Comparison of ENCODE assay signal across 12 cellular contexts in the genomic region with DNA sequence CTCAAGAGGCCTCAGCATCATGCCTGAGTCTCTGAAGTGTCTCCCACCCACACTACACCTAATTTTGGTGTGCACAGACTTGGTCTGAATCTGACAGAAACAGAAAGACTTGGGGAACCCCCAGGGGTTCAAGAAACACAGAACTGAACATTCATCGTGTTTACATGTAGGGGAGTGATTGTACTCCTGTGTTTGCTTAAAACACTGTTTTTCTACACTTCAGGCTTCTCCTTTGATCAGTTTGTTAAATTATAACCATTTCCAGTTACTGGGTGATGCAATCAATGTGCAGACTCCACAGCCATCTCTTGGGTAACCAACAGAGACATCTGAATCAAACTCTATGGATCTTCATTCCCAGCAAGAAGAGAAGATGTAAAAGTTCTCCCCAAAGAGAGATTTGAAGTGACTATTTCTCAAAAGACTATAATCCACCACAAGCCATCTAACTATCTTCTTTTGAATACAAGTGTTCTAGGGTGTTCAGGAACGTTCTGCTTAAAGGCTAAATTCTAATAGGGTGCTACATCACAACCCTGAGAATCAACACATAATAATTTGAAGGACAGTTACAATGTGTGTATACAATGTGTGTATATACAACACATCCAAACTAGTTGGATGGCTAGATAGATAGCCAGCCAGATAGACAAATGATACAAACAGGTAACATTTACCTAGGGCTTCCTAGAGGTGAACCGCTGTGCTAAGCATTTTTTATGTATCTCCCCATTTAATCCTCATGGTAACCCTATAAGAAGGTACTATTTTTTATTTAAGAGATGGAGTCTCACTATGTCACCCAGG. TPM values are rescaled to one million over a fixed set of nuclear protein-coding genes. Genes with fewer than 3 reads are reported as not detected.
DNase-seq lines count a peak whose midpoint lies in the region; ATAC-seq, FAIRE-seq and TF ChIP-seq lines count a peak whose summit lies in the region.
"Had no signal": no experiment of that assay in that cellular context is flagged by ENCODE, and none has a peak within 500 bp of the region (broad histone marks: within the 10 kb centered on the region; RNA-seq: fewer than 3 reads in every experiment).

No MANE protein-coding gene starts in this region.

- ATAC-seq in HG02678 (IDR thresholded peaks at IDR 0.05; ENCODE audit: unreplicated experiment): peak; percentile 83

- H3K27ac Mint-ChIP-seq in activated CD4-positive, alpha-beta memory T cell treated with anti-CD3 and anti-CD28 coated beads for 36 hours: peak overlapping the region; percentile 92
- H3K27ac Mint-ChIP-seq in type B pancreatic cell: peak overlapping the region; percentile 25

- peaks cover 26% of the 10 kb centered on the region for H3K4me1 Mint-ChIP-seq in activated CD4-positive, alpha-beta memory T cell treated with anti-CD3 and anti-CD28 coated beads for 36 hours (ENCODE audit: low read depth)
- no peaks in the 10 kb centered on the region for H3K4me1 Mint-ChIP-seq in type B pancreatic cell (ENCODE audit: unreplicated experiment)

- POLR2A ChIA-PET in activated CD4-positive, alpha-beta memory T cell treated with anti-CD3 and anti-CD28 coated beads for 36 hours (lab: Charles Lee): no interaction called here

- intact Hi-C loops in activated CD4-positive, alpha-beta memory T cell treated with anti-CD3 and anti-CD28 coated beads for 36 hours (cut with micrococcal nuclease): loop anchor here (1.0 kb wide), 3 partner anchors 12 to 46 kb away; no protein-coding TSS in a partner anchor

- H3K36me3 Mint-ChIP-seq in activated CD4-positive, alpha-beta memory T cell treated with anti-CD3 and anti-CD28 coated beads for 36 hours: no peaks in the 10 kb centered on the region
- H3K36me3 Mint-ChIP-seq in type B pancreatic cell: no peaks in the 10 kb centered on the region

- no peak overlapping the region for H3K4me3 Mint-ChIP-seq in activated CD4-positive, alpha-beta memory T cell treated with anti-CD3 and anti-CD28 coated beads for 36 hours
- H3K4me3 Mint-ChIP-seq in type B pancreatic cell: no peak overlapping the region

- no peaks in the 10 kb centered on the region for H3K9me3 Mint-ChIP-seq in activated CD4-positive, alpha-beta memory T cell treated with anti-CD3 and anti-CD28 coated beads for 36 hours
- no peaks in the 10 kb centered on the region for H3K9me3 Mint-ChIP-seq in type B pancreatic cell

- FAIRE-seq in GM19239 (lab: Jason Lieb, UNC): no peak

- CTCF ChIA-PET in activated CD4-positive, alpha-beta memory T cell treated with anti-CD3 and anti-CD28 coated beads for 36 hours (lab: Charles Lee): interaction anchor here (1.6 to 3.0 kb wide), 2 partner anchors 15 kb away, joined by 7 to 22 read pairs; no protein-coding TSS in a partner anchor

- DNase-seq in stimulated activated CD4-positive, alpha-beta T cell treated with anti-CD3 and anti-CD28 coated beads, Interleukin-15, amount 100 ng/mL, for 24 hours: peak; percentile 24
- no peak for DNase-seq in stimulated activated CD4-positive, alpha-beta T cell treated with anti-CD3 and anti-CD28 coated beads, Interleukin-4, amount 100 ng/mL, for 4 hours
- DNase-seq in activated CD4-positive, alpha-beta memory T cell treated with anti-CD3 and anti-CD28 coated beads for 36 hours: peak; percentile 56
- DNase-seq in type B pancreatic cell (ENCODE audit: extremely low spot score, unreplicated experiment) (no peak), superior temporal gyrus (ENCODE audit: extremely low spot score) (no peak), NCI-H226 (no peak), GM19239 (ENCODE audit: insufficient read length, low spot score) (no peak)
- DNase-seq: cerebellar nuclear complex, head of caudate nucleus, NCI-H1436, testis had no signal

- TF ChIP-seq CTCF in type B pancreatic cell (conservative IDR thresholded peaks at IDR 0.05): no peak

- H3K27me3 Mint-ChIP-seq in activated CD4-positive, alpha-beta memory T cell treated with anti-CD3 and anti-CD28 coated beads for 36 hours: peaks cover 2% of the 10 kb centered on the region
- H3K27me3 Mint-ChIP-seq in type B pancreatic cell: no peaks in the 10 kb centered on the region

RNA-seq across cellular contexts. Expression of a gene that starts 34.2 kb away (rescaled TPM):
- 10 to 100 TPM in 1 of 2 experiments, 1 to 10 TPM in 1; 8.8 to 11.5 TPM for total RNA-seq in activated CD4-positive, alpha-beta memory T cell treated with anti-CD3 and anti-CD28 coated beads for 36 hours
- 15.7 and 19.4 TPM in 2 replicates for total RNA-seq in type B pancreatic cell (ENCODE audit: low replicate concordance)

Comparison
In these comparisons a context has a peak if more than half of its experiments do, and no peak if none do; other contexts are left out.
1. DNase-seq: peak in stimulated activated CD4-positive, alpha-beta T cell treated with anti-CD3 and anti-CD28 coated beads, Interleukin-15, amount 100 ng/mL, for 24 hours (single experiment) and activated CD4-positive, alpha-beta memory T cell treated with anti-CD3 and anti-CD28 coated beads for 36 hours (single experiment); none in stimulated activated CD4-positive, alpha-beta T cell treated with anti-CD3 and anti-CD28 coated beads, Interleukin-4, amount 100 ng/mL, for 4 hours (0 of 2), type B pancreatic cell (single experiment), superior temporal gyrus (single experiment), NCI-H226 (single experiment) and GM19239 (single experiment).